ENCODE assay signal across 8 cellular contexts in the genomic region with DNA sequence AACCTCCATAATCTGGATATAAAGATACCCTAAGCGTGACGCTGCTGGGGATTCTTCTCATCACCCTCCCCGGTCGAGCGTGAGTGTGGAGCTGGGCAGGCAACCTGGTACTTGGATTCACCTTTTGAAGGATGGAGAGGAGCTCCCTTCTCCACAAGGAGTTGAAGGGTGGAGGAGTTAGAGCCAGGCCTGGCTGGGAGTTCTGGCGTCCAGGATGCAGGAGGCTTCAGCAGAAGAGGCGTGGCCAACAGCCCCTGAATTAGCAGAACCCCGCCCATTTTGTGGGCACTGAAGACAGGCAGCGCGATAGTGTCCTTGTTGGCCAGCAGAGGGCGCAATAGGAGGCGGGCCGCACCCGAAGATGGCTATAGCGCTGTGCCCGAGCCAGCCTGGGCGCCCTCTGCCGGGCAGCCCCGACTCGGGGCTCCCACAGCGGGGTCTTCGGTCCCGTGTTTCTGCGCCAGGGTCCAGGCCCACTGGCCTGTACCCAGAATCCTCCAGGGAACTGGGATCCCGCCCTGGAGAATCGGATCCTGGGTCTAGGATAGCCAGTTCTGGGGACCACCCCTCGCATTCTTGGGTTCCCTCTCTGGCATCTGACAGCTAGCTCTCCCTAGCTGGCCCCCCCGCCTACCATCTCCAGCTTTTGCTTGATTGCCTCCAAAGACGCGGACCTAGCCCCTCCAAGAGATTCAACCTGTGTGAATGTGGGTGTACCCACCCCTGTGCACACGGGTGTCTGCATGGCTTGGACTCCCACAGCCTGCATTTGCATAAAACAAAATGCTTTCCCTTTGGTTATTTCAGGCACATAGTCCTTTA. TPM values are rescaled to one million over a fixed set of nuclear protein-coding genes. Genes with fewer than 3 reads are reported as not detected.
DNase-seq lines count a peak whose midpoint lies in the region; ATAC-seq, FAIRE-seq and TF ChIP-seq lines count a peak whose summit lies in the region.

No MANE protein-coding gene starts in this region.

- H3K27me3 ChIP-seq in HAP-1 (ENCODE audit: low read depth) (no peaks in the 10 kb centered on the region; the same call in 1 of the 2 replicates), Loucy (ENCODE audit: insufficient read depth, low read length, poor library complexity, severe bottlenecking) (no peaks in the 10 kb centered on the region)

- peaks cover 3% of the 10 kb centered on the region for H3K4me1 ChIP-seq in HAP-1
- peaks cover 17% of the 10 kb centered on the region for H3K4me1 ChIP-seq in Loucy (ENCODE audit: insufficient read depth, low read length, poor library complexity, severe bottlenecking)

- H3K9me2 ChIP-seq in Loucy (replicated peaks; ENCODE audit: low read depth, low read length): no peaks in the 10 kb centered on the region

- no peaks in the 10 kb centered on the region for H3F3A ChIP-seq in Loucy (ENCODE audit: low read depth)

- H3K4me3 Mint-ChIP-seq in activated T-cell treated with anti-CD3 and anti-CD28 coated beads, Interleukin-2, amount 50 U/mL, for 72 hours: peak overlapping the region; percentile 84 to 86
- H3K4me3 Mint-ChIP-seq in neural crest cell: no peak overlapping the region
- H3K4me3 Mint-ChIP-seq in stimulated activated naive CD8-positive, alpha-beta T cell treated with anti-CD3 and anti-CD28 coated beads, Interleukin-15, Interleukin-2, amounts not matched to agents 100 ng/mL and 50 ng/mL, for 24 hours: peak overlapping the region; percentile 80

- no peaks in the 10 kb centered on the region for H3K9me3 Mint-ChIP-seq in activated T-cell treated with anti-CD3 and anti-CD28 coated beads, Interleukin-2, amount 50 U/mL, for 72 hours
- H3K9me3 Mint-ChIP-seq in neural crest cell: no peaks in the 10 kb centered on the region
- no peaks in the 10 kb centered on the region for H3K9me3 Mint-ChIP-seq in stimulated activated naive CD8-positive, alpha-beta T cell treated with anti-CD3 and anti-CD28 coated beads, Interleukin-15, Interleukin-2, amounts not matched to agents 100 ng/mL and 50 ng/mL, for 24 hours

- FAIRE-seq in G401.6 (lab: Jason Lieb, UNC): peak; percentile 42

- H3K4me3 ChIP-seq in HAP-1 (peak overlapping the region; percentile 10; the same call in 1 of the 2 replicates), Loucy (ENCODE audit: low read length, poor library complexity, severe bottlenecking) (peak overlapping the region; percentile 66), fibroblast of mammary gland (ENCODE audit: control insufficient read depth, low read depth, low read length) (peak overlapping the region; percentile 40)

- peaks cover 27% of the 10 kb centered on the region for H3K4me1 Mint-ChIP-seq in activated T-cell treated with anti-CD3 and anti-CD28 coated beads, Interleukin-2, amount 50 U/mL, for 72 hours (ENCODE audit: low read depth)
- peaks cover 26% of the 10 kb centered on the region for H3K4me1 Mint-ChIP-seq in neural crest cell
- H3K4me1 Mint-ChIP-seq in stimulated activated naive CD8-positive, alpha-beta T cell treated with anti-CD3 and anti-CD28 coated beads, Interleukin-15, Interleukin-2, amounts not matched to agents 100 ng/mL and 50 ng/mL, for 24 hours (ENCODE audit: low read depth): peaks cover 34% of the 10 kb centered on the region

- peak overlapping the region; percentile 54 for H3K9ac ChIP-seq in Loucy (ENCODE audit: low read depth, low read length, poor library complexity, severe bottlenecking)

- peak overlapping the region; percentile 69 for H3K4me2 ChIP-seq in Loucy (ENCODE audit: low read depth, low read length, poor library complexity, severe bottlenecking)

- H3K27ac Mint-ChIP-seq in activated T-cell treated with anti-CD3 and anti-CD28 coated beads, Interleukin-2, amount 50 U/mL, for 72 hours: no peak overlapping the region
- H3K27ac Mint-ChIP-seq in neural crest cell (ENCODE audit: unreplicated experiment): no peak overlapping the region
- H3K27ac Mint-ChIP-seq in stimulated activated naive CD8-positive, alpha-beta T cell treated with anti-CD3 and anti-CD28 coated beads, Interleukin-15, Interleukin-2, amounts not matched to agents 100 ng/mL and 50 ng/mL, for 24 hours: no peak overlapping the region

- DNase-seq in HAP-1 (ENCODE audit: low spot score in 2 of 2) (peak; percentile 84 to 96), RKO (ENCODE audit: low spot score) (peak; percentile 95), fibroblast of mammary gland (ENCODE audit: low read depth) (peak; percentile 90), neural crest cell (ENCODE audit: low read depth, low spot score) (peak; percentile 97)
- peak; percentile 93 to 95 for DNase-seq in activated T-cell treated with anti-CD3 and anti-CD28 coated beads, Interleukin-2, amount 50 U/mL, for 72 hours

- no peaks in the 10 kb centered on the region for H3K36me3 ChIP-seq in HAP-1 (replicated peaks)
- no peaks in the 10 kb centered on the region for H3K36me3 ChIP-seq in Loucy (ENCODE audit: insufficient read depth, low read length)

- peak; percentile 93 to 94 for ATAC-seq in activated T-cell treated with anti-CD3 and anti-CD28 coated beads, Interleukin-2, amount 50 U/mL, for 72 hours (replicated peaks in 1 of 2)

- no peaks in the 10 kb centered on the region for H3K79me2 ChIP-seq in Loucy (ENCODE audit: insufficient read depth, low read length)

- in situ Hi-C loops in HAP-1 (cut with MboI; ENCODE audit: low sequenced_read_pairs): no loop called here

- H3K9me3 ChIP-seq in HAP-1: no peaks in the 10 kb centered on the region
- H3K9me3 ChIP-seq in Loucy (ENCODE audit: insufficient read depth, low read depth, low read length): no peaks in the 10 kb centered on the region

- TF ChIP-seq CTCF in Loucy (conservative IDR thresholded peaks at IDR 0.05; ENCODE audit: low read length): peak; percentile 100
- TF ChIP-seq CTCF in fibroblast of mammary gland (conservative IDR thresholded peaks at IDR 0.05; ENCODE audit: control insufficient read depth, insufficient read depth, low read depth, low read length): peak; percentile 85
- TF ChIP-seq CTCF in neural crest cell (conservative IDR thresholded peaks at IDR 0.05): peak; percentile 98

- H3K36me3 Mint-ChIP-seq in activated T-cell treated with anti-CD3 and anti-CD28 coated beads, Interleukin-2, amount 50 U/mL, for 72 hours (ENCODE audit: insufficient read depth in 2 of 2): no peaks in the 10 kb centered on the region
- H3K36me3 Mint-ChIP-seq in neural crest cell (ENCODE audit: low read depth): no peaks in the 10 kb centered on the region
- H3K36me3 Mint-ChIP-seq in stimulated activated naive CD8-positive, alpha-beta T cell treated with anti-CD3 and anti-CD28 coated beads, Interleukin-15, Interleukin-2, amounts not matched to agents 100 ng/mL and 50 ng/mL, for 24 hours (ENCODE audit: low read depth): no peaks in the 10 kb centered on the region

- peak overlapping the region; percentile 91 for H2AFZ ChIP-seq in Loucy (ENCODE audit: low read length)

- H4K20me1 ChIP-seq in Loucy (ENCODE audit: insufficient read depth, low read length, poor library complexity, severe bottlenecking): no peaks in the 10 kb centered on the region

- H3K27me3 Mint-ChIP-seq in activated T-cell treated with anti-CD3 and anti-CD28 coated beads, Interleukin-2, amount 50 U/mL, for 72 hours (ENCODE audit: low read depth): peaks cover 39% of the 10 kb centered on the region
- peaks cover 80% of the 10 kb centered on the region for H3K27me3 Mint-ChIP-seq in neural crest cell (ENCODE audit: low read depth)
- H3K27me3 Mint-ChIP-seq in stimulated activated naive CD8-positive, alpha-beta T cell treated with anti-CD3 and anti-CD28 coated beads, Interleukin-15, Interleukin-2, amounts not matched to agents 100 ng/mL and 50 ng/mL, for 24 hours: peaks cover 16% of the 10 kb centered on the region

RNA-seq across cellular contexts. Expression of a gene that starts 26.0 kb away (rescaled TPM):
- total RNA-seq in activated T-cell treated with anti-CD3 and anti-CD28 coated beads, Interleukin-2, amount 50 U/mL, for 72 hours: 10 to 100 TPM; 21.4 to 24.9 TPM
- total RNA-seq in neural crest cell: 36.9 and 38.6 TPM in 2 replicates

Comparison
In these comparisons a context has a peak if more than half of its experiments do, and no peak if none do; other contexts are left out.
1. Peak in every context shown above with its lines: DNase-seq, ATAC-seq and H3K4me3 ChIP-seq.
2. H3K4me3 ChIP-seq: peak in every context shown above with its lines; median percentile 66 in Loucy; 40 in fibroblast of mammary gland; 10 in HAP-1.